8 cellular contexts compared by ENCODE assay signal in the genomic region with DNA sequence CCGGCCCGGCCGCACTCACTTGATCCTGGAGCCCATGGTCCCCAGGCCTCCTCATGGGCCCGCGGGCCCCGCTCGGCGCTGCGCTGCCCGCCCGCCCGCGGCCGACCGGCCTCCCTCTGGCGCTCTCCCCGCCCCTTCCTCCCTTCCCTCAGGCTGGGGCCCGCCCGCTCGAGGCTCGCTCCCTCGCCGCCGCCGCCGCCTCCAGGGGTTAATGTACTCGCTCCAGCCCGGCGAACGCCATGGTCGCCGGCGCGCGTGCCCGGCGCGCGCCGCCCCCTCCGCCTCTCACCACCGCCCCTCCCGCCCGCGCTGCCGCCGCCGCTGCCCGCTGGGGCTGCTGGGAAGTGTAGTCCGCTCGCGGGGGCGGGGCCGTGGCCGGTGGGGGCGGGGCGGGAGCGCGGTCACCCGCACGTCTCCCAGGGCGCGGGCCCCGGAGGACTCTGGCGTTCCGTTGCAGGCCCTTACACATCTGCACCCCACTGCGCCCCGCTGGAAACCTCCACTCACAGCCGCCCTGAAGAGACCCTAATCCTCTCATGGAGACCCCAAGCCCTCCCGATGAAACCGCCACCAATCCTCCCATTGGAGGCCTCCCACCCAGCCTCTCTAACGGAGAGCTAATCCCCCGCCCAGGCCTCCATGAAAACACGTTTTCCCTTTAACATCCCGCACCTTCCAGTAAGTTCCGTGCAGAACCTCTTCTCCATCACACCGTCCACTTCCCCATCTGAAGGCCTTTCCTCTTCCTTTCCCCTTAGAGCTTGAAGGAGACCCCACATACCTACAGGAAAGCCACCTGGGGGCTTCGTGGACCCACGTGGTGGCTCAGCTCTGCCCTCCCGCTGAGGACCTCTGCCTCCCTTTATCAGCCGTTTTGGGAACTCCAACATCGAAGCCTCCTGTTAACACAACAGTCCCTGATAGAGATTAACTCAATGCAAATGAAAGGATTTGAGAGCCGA. TPM values are rescaled to one million over a fixed set of nuclear protein-coding genes. Genes with fewer than 3 reads are reported as not detected.
DNase-seq lines count a peak whose midpoint lies in the region; ATAC-seq and TF ChIP-seq lines count a peak whose summit lies in the region.

A gene with protein sequence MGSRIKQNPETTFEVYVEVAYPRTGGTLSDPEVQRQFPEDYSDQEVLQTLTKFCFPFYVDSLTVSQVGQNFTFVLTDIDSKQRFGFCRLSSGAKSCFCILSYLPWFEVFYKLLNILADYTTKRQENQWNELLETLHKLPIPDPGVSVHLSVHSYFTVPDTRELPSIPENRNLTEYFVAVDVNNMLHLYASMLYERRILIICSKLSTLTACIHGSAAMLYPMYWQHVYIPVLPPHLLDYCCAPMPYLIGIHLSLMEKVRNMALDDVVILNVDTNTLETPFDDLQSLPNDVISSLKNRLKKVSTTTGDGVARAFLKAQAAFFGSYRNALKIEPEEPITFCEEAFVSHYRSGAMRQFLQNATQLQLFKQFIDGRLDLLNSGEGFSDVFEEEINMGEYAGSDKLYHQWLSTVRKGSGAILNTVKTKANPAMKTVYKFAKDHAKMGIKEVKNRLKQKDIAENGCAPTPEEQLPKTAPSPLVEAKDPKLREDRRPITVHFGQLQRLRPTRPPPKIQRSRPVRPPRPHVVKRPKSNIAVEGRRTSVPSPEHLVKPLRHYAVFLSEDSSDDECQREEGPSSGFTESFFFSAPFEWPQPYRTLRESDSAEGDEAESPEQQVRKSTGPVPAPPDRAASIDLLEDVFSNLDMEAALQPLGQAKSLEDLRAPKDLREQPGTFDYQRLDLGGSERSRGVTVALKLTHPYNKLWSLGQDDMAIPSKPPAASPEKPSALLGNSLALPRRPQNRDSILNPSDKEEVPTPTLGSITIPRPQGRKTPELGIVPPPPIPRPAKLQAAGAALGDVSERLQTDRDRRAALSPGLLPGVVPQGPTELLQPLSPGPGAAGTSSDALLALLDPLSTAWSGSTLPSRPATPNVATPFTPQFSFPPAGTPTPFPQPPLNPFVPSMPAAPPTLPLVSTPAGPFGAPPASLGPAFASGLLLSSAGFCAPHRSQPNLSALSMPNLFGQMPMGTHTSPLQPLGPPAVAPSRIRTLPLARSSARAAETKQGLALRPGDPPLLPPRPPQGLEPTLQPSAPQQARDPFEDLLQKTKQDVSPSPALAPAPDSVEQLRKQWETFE (minus strand): TSS at position 257 of the 962 bp plus-strand sequence. CDS start 221 bp downstream, at position 36.

- H3K36me3 ChIP-seq in H7 (replicated peaks; ENCODE audit: control insufficient read depth, insufficient read depth, low read length) (no peaks in the 10 kb centered on the region), gastroesophageal sphincter (no peaks in the 10 kb centered on the region)

- peak; percentile 98 for ATAC-seq in gastroesophageal sphincter

- TF ChIP-seq POLR2A in gastroesophageal sphincter (IDR thresholded peaks at IDR 0.05) = peak; percentile 60 to 62

- 0 out of 2 replicates have a peak, but pooled peaks cover 2% of the 10 kb centered on the region for H3K27me3 ChIP-seq in H7 (ENCODE audit: control insufficient read depth, insufficient read depth, low read length)
- no peaks in the 10 kb centered on the region for H3K27me3 ChIP-seq in gastroesophageal sphincter

- H3K27ac ChIP-seq in gastroesophageal sphincter (peak within 1 kb of the TSS in 3 of 4 donors; percentile 74 to 80 (median 76)), substantia nigra (ENCODE audit: low read depth, low read length, poor library complexity, severe bottlenecking) (peak within 1 kb of the TSS; percentile 56)

- in situ Hi-C loops in SK-MEL-5 (cut with HindIII; ENCODE audit: low pct_unique_long_range_greater_than_20kb, low sequenced_read_pairs) = no loop called here

- peak; percentile 89 for DNase-seq in ELF-1 (ENCODE audit: low read depth, low spot score)
- DNase-seq in H7 = peak; percentile 98
- peak; percentile 87 for DNase-seq in M059J (ENCODE audit: low read depth)
- DNase-seq in SK-MEL-5 (ENCODE audit: low read depth, low spot score) = peak; percentile 86
- DNase-seq in activated naive CD4-positive, alpha-beta T cell treated with Interleukin-2 at 50 U/mL for 16 hours = peak; percentile 88
- peak; percentile 26 for DNase-seq in non-pigmented ciliary epithelial cell (ENCODE audit: low read depth)
- peak; percentile 34 to 94 (median 77) for DNase-seq in substantia nigra (lab: John Stamatoyannopoulos, UW)

- no peak for TF ChIP-seq EP300 in gastroesophageal sphincter (IDR thresholded peaks at IDR 0.05)

- WGBS in gastroesophageal sphincter (ENCODE audit: low coverage in 1 of 2), 2 donors = 31 to 33% methylated on average over 11 to 13 of the region's 83 CpGs

- H3K4me3 ChIP-seq in H7 (ENCODE audit: insufficient read depth, low read depth, low read length) (peak within 1 kb of the TSS; percentile 63), gastroesophageal sphincter (peak within 1 kb of the TSS; percentile 85 to 93)

- H3K9me3 ChIP-seq in gastroesophageal sphincter = no peaks in the 10 kb centered on the region

- peak in 1 of 4 experiments; percentile 5 for TF ChIP-seq CTCF in gastroesophageal sphincter (IDR thresholded peaks at IDR 0.05)

- H3K4me1 ChIP-seq in gastroesophageal sphincter = peaks cover 3 to 29% (median 5%) of the 10 kb centered on the region in 3 donors

RNA-seq across cellular contexts. Expression of the gene that starts here (rescaled TPM):
- total RNA-seq in H7 (2014; rRNA removed; shearing (Covaris generic)) = 10.9 and 13.4 TPM in 2 replicates
- 15.7 and 23.0 TPM in 2 replicates for total RNA-seq in M059J (2014; rRNA removed; shearing (Covaris generic))
- total RNA-seq in SK-MEL-5 (2014; rRNA removed; shearing (Covaris generic)) = 30.0 and 30.4 TPM in 2 replicates
- polyA plus RNA-seq in SK-MEL-5 (2015; cell fraction: cytosol; rRNA removed) = 32.5 and 45.4 TPM in 2 replicates
- 16.7 and 17.4 TPM in 2 replicates for polyA plus RNA-seq in SK-MEL-5 (2015; cell fraction: nucleus; rRNA removed)
- total RNA-seq in gastroesophageal sphincter = 10 to 100 TPM; 20.9 to 33.6 (median 23.7) TPM

Comparison
In these comparisons a context has a peak if more than half of its experiments do, and no peak if none do; other contexts are left out.
1. Peak in every context shown above with its lines: DNase-seq, ATAC-seq, H3K4me3 ChIP-seq and H3K27ac ChIP-seq.
2. DNase-seq: peak in every context shown above with its lines; median percentile 98 in H7; 89 in ELF-1; 88 in activated naive CD4-positive, alpha-beta T cell treated with Interleukin-2 at 50 U/mL for 16 hours; 87 in M059J; 86 in SK-MEL-5; 77 in substantia nigra; 26 in non-pigmented ciliary epithelial cell.